8 cellular contexts compared by ENCODE assay signal in genomic region chr6:114865506-114865905, GRCh38.
DNase-seq lines count a peak whose midpoint lies in the region; ATAC-seq, FAIRE-seq and TF ChIP-seq lines count a peak whose summit lies in the region.
"Not testable (repeated sequence)": the region's sequence is repeated elsewhere in the genome, so short reads cannot be mapped to it uniquely, and the experiment has no call there.

No MANE protein-coding gene starts in this region.

- not testable (repeated sequence) for H3K9me3 Mint-ChIP-seq in type B pancreatic cell

- not testable (repeated sequence) for FAIRE-seq in kidney (lab: Jason Lieb, UNC)

- not testable (repeated sequence) for H3K9ac ChIP-seq in kidney (ENCODE audit: low read length in 2 of 2)

- intact Hi-C loops in right cardiac atrium (cut with DNase I); kidney (cut with DNase I); lower lobe of right lung (cut with DNase I); posterior vena cava (cut with DNase I); sciatic nerve (cut with DNase I); spleen (cut with DNase I; ENCODE audit: low total_unique reads); testis (cut with DNase I; ENCODE audit: low total_unique reads): not testable (repeated sequence)

- H3K4me1 Mint-ChIP-seq in type B pancreatic cell (ENCODE audit: unreplicated experiment), result not testable (repeated sequence)

- TF ChIP-seq POLR2A in spleen (IDR thresholded peaks at IDR 0.05); testis (IDR thresholded peaks at IDR 0.05): not testable (repeated sequence)

- not testable (repeated sequence) for TF ChIP-seq CTCF in kidney (IDR thresholded peaks at IDR 0.05; ENCODE audit: borderline replicate concordance, extremely low read depth, insufficient read depth); lower lobe of right lung (IDR thresholded peaks at IDR 0.05); spleen (IDR thresholded peaks at IDR 0.05 in 8 of 11, conservative IDR thresholded peaks at IDR 0.05 in 3 of 11); testis (IDR thresholded peaks at IDR 0.05); type B pancreatic cell (conservative IDR thresholded peaks at IDR 0.05)

- H3K27me3 ChIP-seq in right cardiac atrium (ENCODE audit: control insufficient read depth, insufficient read depth); lower lobe of right lung (ENCODE audit: low read depth); spleen (replicated peaks in 1 of 7); testis: not testable (repeated sequence)

- peak in 2 of 3 donors; percentile 13 to 15 for DNase-seq in right cardiac atrium
- peak; percentile 39 for DNase-seq in kidney
- DNase-seq in lower lobe of right lung, result peak; percentile 28
- peak; percentile 77 for DNase-seq in posterior vena cava (ENCODE audit: low spot score)
- DNase-seq in sciatic nerve (ENCODE audit: low spot score), result peak; percentile 27
- peak; percentile 49 for DNase-seq in spleen
- peak; percentile 28 for DNase-seq in testis
- peak; percentile 59 for DNase-seq in type B pancreatic cell (ENCODE audit: extremely low spot score, unreplicated experiment)

- not testable (repeated sequence) for H3K9me3 ChIP-seq in right cardiac atrium (ENCODE audit: control insufficient read depth, low read length); kidney (ENCODE audit: control insufficient read depth in 1 of 2, low read length in 2 of 2); lower lobe of right lung; testis
- peaks cover 0 to 16% (median 7%) of the 10 kb centered on the region in 8 donors for H3K9me3 ChIP-seq in spleen

- not testable (repeated sequence) for H3K36me3 Mint-ChIP-seq in type B pancreatic cell

- H3K36me3 ChIP-seq in kidney (ENCODE audit: control insufficient read depth in 1 of 2, insufficient read depth in 2 of 2, low read length in 2 of 2); lower lobe of right lung; spleen; testis (ENCODE audit: low read depth, missing control alignments): not testable (repeated sequence)

- H3K27me3 Mint-ChIP-seq in type B pancreatic cell, result not testable (repeated sequence)

- ATAC-seq in right cardiac atrium, lower lobe of right lung, sciatic nerve: not testable (repeated sequence)

- H3K27ac ChIP-seq in right cardiac atrium (ENCODE audit: low read length); kidney (ENCODE audit: low read depth in 2 of 2, low read length in 2 of 2); lower lobe of right lung; spleen; testis: not testable (repeated sequence)

- H3K4me3 Mint-ChIP-seq in type B pancreatic cell, result not testable (repeated sequence)

- H3K4me3 ChIP-seq in right cardiac atrium (ENCODE audit: low read length); kidney (ENCODE audit: low read length in 2 of 2); lower lobe of right lung; spleen: not testable (repeated sequence)
- H3K4me3 ChIP-seq in testis, result peak overlapping the region in 1 of 2 donors; percentile 29

- not testable (repeated sequence) for H3K4me1 ChIP-seq in right cardiac atrium (ENCODE audit: control insufficient read depth, insufficient read depth, low read length); kidney (ENCODE audit: control insufficient read depth in 1 of 2, insufficient read depth in 1 of 2, low read depth in 1 of 2, low read length in 2 of 2); lower lobe of right lung; spleen; testis

- WGBS in right cardiac atrium, result 90% methylated on average over 14 of the region's 14 CpGs
- 87 to 92% (median 92%) methylated on average over 14 of the region's 14 CpGs for WGBS in spleen, 5 donors
- 70 to 76% methylated on average over 14 of the region's 14 CpGs for WGBS in testis, 2 donors

- H3K27ac Mint-ChIP-seq in type B pancreatic cell, result not testable (repeated sequence)

Comparison
In these comparisons a context has a peak if more than half of its experiments do, and no peak if none do; other contexts are left out.
1. DNase-seq: peak in every context shown above with its lines; median percentile 77 in posterior vena cava; 59 in type B pancreatic cell; 49 in spleen; 39 in kidney; 28 in lower lobe of right lung; 28 in testis; 27 in sciatic nerve; 14 in right cardiac atrium.